16 cellular contexts compared by ENCODE assay signal in genomic region chr3:126373682-126374601, GRCh38. TPM values are rescaled to one million over a fixed set of nuclear protein-coding genes. Genes with fewer than 3 reads are reported as not detected.
A peak's percentile ranks its signal among the peaks of the same experiment; 100 is the strongest.
DNase-seq lines count a peak whose midpoint lies in the region; ATAC-seq, FAIRE-seq and TF ChIP-seq lines count a peak whose summit lies in the region.
"Had no signal": no experiment of that assay in that cellular context is flagged by ENCODE, and none has a peak within 500 bp of the region (broad histone marks: within the 10 kb centered on the region; RNA-seq: fewer than 3 reads in every experiment).

No MANE protein-coding gene starts in this region.

- no peak overlapping the region for H2AFZ ChIP-seq in IMR-90 (replicated peaks; ENCODE audit: low read length, poor library complexity)

- H3K23ac ChIP-seq in IMR-90 (ENCODE audit: low read depth, low read length), result no peak overlapping the region

- H3K27ac Mint-ChIP-seq in chondrocyte (ENCODE audit: unreplicated experiment), result no peak overlapping the region
- H3K27ac Mint-ChIP-seq: activated CD4-positive, alpha-beta T cell treated with anti-CD3 and anti-CD28 coated beads, Interleukin-2, amount 10 ng/mL, durations not matched to agents 7 days and 5 days; CD8-positive, alpha-beta T cell; stimulated activated naive CD8-positive, alpha-beta T cell treated with anti-CD3 and anti-CD28 coated beads, Interleukin-15, Interleukin-2, amounts not matched to agents 100 ng/mL and 50 ng/mL, for 24 hours had no signal

- no peaks in the 10 kb centered on the region for H3K4me1 ChIP-seq in IMR-90 (ENCODE audit: control insufficient read depth, insufficient read depth, low read length)
- H3K4me1 ChIP-seq in kidney (ENCODE audit: control insufficient read depth in 1 of 2, insufficient read depth in 1 of 2, low read depth in 1 of 2, low read length in 2 of 2), result peaks cover 9 to 14% of the 10 kb centered on the region in 2 donors
- no peaks in the 10 kb centered on the region for H3K4me1 ChIP-seq in spleen

- H2AK9ac ChIP-seq in IMR-90 (replicated peaks; ENCODE audit: low read depth, low read length, poor library complexity), result no peak overlapping the region

- dilution Hi-C loops in IMR-90 (cut with HindIII; ENCODE audit: low sequenced_read_pairs, unreplicated experiment), result no loop called here

- no peak overlapping the region for H2BK5ac ChIP-seq in IMR-90 (ENCODE audit: low read depth, low read length, poor library complexity, severe bottlenecking)

- H3K9me3 Mint-ChIP-seq in chondrocyte (ENCODE audit: low read depth), result no peaks in the 10 kb centered on the region
- H3K9me3 Mint-ChIP-seq: activated CD4-positive, alpha-beta T cell treated with anti-CD3 and anti-CD28 coated beads, Interleukin-2, amount 10 ng/mL, durations not matched to agents 7 days and 5 days; CD8-positive, alpha-beta T cell; stimulated activated naive CD8-positive, alpha-beta T cell treated with anti-CD3 and anti-CD28 coated beads, Interleukin-15, Interleukin-2, amounts not matched to agents 100 ng/mL and 50 ng/mL, for 24 hours had no signal

- H3K4me3 ChIP-seq in IMR-90 (ENCODE audit: insufficient read depth, low read depth, low read length) (no peak overlapping the region), kidney (ENCODE audit: low read length in 2 of 2) (no peak overlapping the region), spleen (no peak overlapping the region)
- H3K4me3 ChIP-seq: gastroesophageal sphincter had no signal

- H3K4me3 Mint-ChIP-seq in chondrocyte (ENCODE audit: unreplicated experiment), result no peak overlapping the region
- H3K4me3 Mint-ChIP-seq: activated CD4-positive, alpha-beta T cell treated with anti-CD3 and anti-CD28 coated beads, Interleukin-2, amount 10 ng/mL, durations not matched to agents 7 days and 5 days; CD8-positive, alpha-beta T cell; stimulated activated naive CD8-positive, alpha-beta T cell treated with anti-CD3 and anti-CD28 coated beads, Interleukin-15, Interleukin-2, amounts not matched to agents 100 ng/mL and 50 ng/mL, for 24 hours had no signal

- H2AK5ac ChIP-seq in IMR-90 (ENCODE audit: low read depth, low read length), result no peak overlapping the region

- H3K9ac ChIP-seq in IMR-90 (ENCODE audit: low read depth, low read length) (no peak overlapping the region), kidney (ENCODE audit: low read length in 2 of 2) (no peak overlapping the region)

- intact Hi-C loops in IMR-90 (cut with micrococcal nuclease) (no loop called here), kidney (cut with DNase I) (loop anchor here (10.0 kb wide), 1 partner anchor 249 kb away; no protein-coding TSS in a partner anchor), spleen (cut with DNase I; ENCODE audit: low total_unique reads) (no loop called here)

- H4K5ac ChIP-seq in IMR-90 (ENCODE audit: low read depth, low read length), result no peak overlapping the region

- H2BK20ac ChIP-seq in IMR-90 (ENCODE audit: low read depth, low read length), result no peak overlapping the region

- no peak overlapping the region for H4K8ac ChIP-seq in IMR-90 (ENCODE audit: low read depth in 2 of 2, low read length in 2 of 2)

- no peaks in the 10 kb centered on the region for H3K79me1 ChIP-seq in IMR-90 (ENCODE audit: low read depth in 1 of 2, low read length in 2 of 2)

- no TSS peak for BruUV-seq in IMR-90 (replicated peaks; lab: Mats Ljungman, UMichigan)

- H3K27ac ChIP-seq in IMR-90 (ENCODE audit: insufficient read depth, low read length) (no peak overlapping the region), kidney (ENCODE audit: low read depth in 2 of 2, low read length in 2 of 2) (no peak overlapping the region), spleen (no peak overlapping the region)

- H3K36me3 ChIP-seq in IMR-90 (ENCODE audit: control insufficient read depth, insufficient read depth, low read length) (no peaks in the 10 kb centered on the region), kidney (ENCODE audit: control insufficient read depth in 1 of 2, insufficient read depth in 2 of 2, low read length in 2 of 2) (no peaks in the 10 kb centered on the region), spleen (no peaks in the 10 kb centered on the region)
- H3K36me3 ChIP-seq: gastroesophageal sphincter had no signal

- no peak overlapping the region for H3K56ac ChIP-seq in IMR-90 (ENCODE audit: extremely low read depth, insufficient read depth, low read length)

- peak; percentile 44 for ATAC-seq in IMR-90 (ENCODE audit: low read depth)
- ATAC-seq in GM19452 (IDR thresholded peaks at IDR 0.05; ENCODE audit: unreplicated experiment), result no peak
- no peak for ATAC-seq in HG03469 (IDR thresholded peaks at IDR 0.05; ENCODE audit: unreplicated experiment)
- ATAC-seq: CD8-positive, alpha-beta T cell had no signal

- no peak overlapping the region for H2BK120ac ChIP-seq in IMR-90 (ENCODE audit: low read depth, low read length)

- no peak overlapping the region for H4K91ac ChIP-seq in IMR-90 (ENCODE audit: insufficient read depth, low read depth, low read length)

- no peak for FAIRE-seq in kidney (lab: Jason Lieb, UNC)

- peaks cover 3% of the 10 kb centered on the region for H3K27me3 Mint-ChIP-seq in chondrocyte (ENCODE audit: low read depth)
- H3K27me3 Mint-ChIP-seq: activated CD4-positive, alpha-beta T cell treated with anti-CD3 and anti-CD28 coated beads, Interleukin-2, amount 10 ng/mL, durations not matched to agents 7 days and 5 days; stimulated activated naive CD8-positive, alpha-beta T cell treated with anti-CD3 and anti-CD28 coated beads, Interleukin-15, Interleukin-2, amounts not matched to agents 100 ng/mL and 50 ng/mL, for 24 hours had no signal

- no peak overlapping the region for H3K4me2 ChIP-seq in IMR-90 (ENCODE audit: low read depth, low read length)

- no peak for TF ChIP-seq RAD21 in IMR-90 (IDR thresholded peaks at IDR 0.05; ENCODE audit: low read length)

- DNase-seq in IMR-90, result peak; percentile 43
- peak; percentile 70 for DNase-seq in chondrocyte (ENCODE audit: low spot score)
- DNase-seq in kidney, result peak; percentile 53
- DNase-seq in spleen, result peak; percentile 58
- DNase-seq in NCI-H1105 (lab: John Stamatoyannopoulos, UW), result no peak
- DNase-seq in HuH-7.5 (ENCODE audit: low spot score), result no peak
- DNase-seq: activated CD4-positive, alpha-beta T cell treated with anti-CD3 and anti-CD28 coated beads, Interleukin-2, amount 10 ng/mL, durations not matched to agents 7 days and 5 days; activated gamma-delta T cell treated with Interleukin-2 at 50 U/mL for 16 hours; CD8-positive, alpha-beta T cell; stimulated activated CD4-positive, alpha-beta T cell treated with anti-CD3 and anti-CD28 coated beads, Interleukin-4, amount 100 ng/mL, for 1 hour had no signal

- CTCF ChIA-PET in IMR-90 (lab: Yijun Ruan, JAX), result no interaction called here

- peaks cover 5% of the 10 kb centered on the region for H3K4me1 Mint-ChIP-seq in chondrocyte (ENCODE audit: low read depth)
- H3K4me1 Mint-ChIP-seq: activated CD4-positive, alpha-beta T cell treated with anti-CD3 and anti-CD28 coated beads, Interleukin-2, amount 10 ng/mL, durations not matched to agents 7 days and 5 days had no signal

- no peak overlapping the region for H3K18ac ChIP-seq in IMR-90 (ENCODE audit: low read depth, low read length)

- in situ Hi-C loops in IMR-90 (cut with MboI; ENCODE audit: low sequenced_read_pairs), result loop anchor here (10.0 kb wide), 2 partner anchors 119 to 259 kb away; no protein-coding TSS in a partner anchor

- TF ChIP-seq POLR2A in IMR-90 (IDR thresholded peaks at IDR 0.05; ENCODE audit: low read depth, low read length) (no peak), spleen (IDR thresholded peaks at IDR 0.05) (no peak)

- WGBS in IMR-90 (ENCODE audit: extremely low coverage in 2 of 2, insufficient read length in 1 of 2), 2 experiments, result 48% methylated on average over 12 of the region's 21 CpGs; no CpG with 5 or more reads in 1 of the 2 experiments
- 76 to 88% (median 81%) methylated on average over 20 to 21 of the region's 21 CpGs for WGBS in spleen, 5 donors

- peaks cover 2% of the 10 kb centered on the region for H3K9me3 ChIP-seq in IMR-90 (ENCODE audit: control insufficient read depth, insufficient read depth, low read length)
- H3K9me3 ChIP-seq in kidney (ENCODE audit: control insufficient read depth in 1 of 2, low read length in 2 of 2), result no peaks in the 10 kb centered on the region
- no peaks in the 10 kb centered on the region for H3K9me3 ChIP-seq in spleen
- H3K9me3 ChIP-seq: gastroesophageal sphincter had no signal

- no peak overlapping the region for H3K4ac ChIP-seq in IMR-90 (ENCODE audit: low read depth, low read length)

- TF ChIP-seq CTCF in IMR-90 (conservative IDR thresholded peaks at IDR 0.05; ENCODE audit: low read depth, low read length) (no peak), chondrocyte (IDR thresholded peaks at IDR 0.05) (no peak), kidney (IDR thresholded peaks at IDR 0.05; ENCODE audit: borderline replicate concordance, extremely low read depth, insufficient read depth) (no peak), spleen (IDR thresholded peaks at IDR 0.05 in 8 of 11, conservative IDR thresholded peaks at IDR 0.05 in 3 of 11) (no peak)

- POLR2A ChIA-PET in IMR-90 (lab: Charles Lee; ENCODE audit: unreplicated experiment), result no interaction called here

- peaks cover 27% of the 10 kb centered on the region for H3K27me3 ChIP-seq in IMR-90 (ENCODE audit: control insufficient read depth, insufficient read depth, low read length)
- no peaks in the 10 kb centered on the region for H3K27me3 ChIP-seq in spleen (replicated peaks in 1 of 7)
- H3K27me3 ChIP-seq: gastroesophageal sphincter had no signal

- H3K36me3 Mint-ChIP-seq in chondrocyte (ENCODE audit: low read depth), result no peaks in the 10 kb centered on the region
- H3K36me3 Mint-ChIP-seq: CD8-positive, alpha-beta T cell had no signal

- H4K20me1 ChIP-seq in IMR-90 (ENCODE audit: insufficient read depth, low read length), result no peaks in the 10 kb centered on the region; the same call in 1 of the 2 replicates

- H3K9me1 ChIP-seq in IMR-90 (ENCODE audit: insufficient read depth, low read length), result no peaks in the 10 kb centered on the region

- no peak overlapping the region for H2BK15ac ChIP-seq in IMR-90 (ENCODE audit: low read depth, low read length)

- H3K14ac ChIP-seq in IMR-90 (replicated peaks; ENCODE audit: low read depth, low read length), result no peak overlapping the region

RNA-seq across cellular contexts. Expression of gene KLF15, which starts 16.7 kb away (rescaled TPM):
- under 0.01 and 0.18 TPM in 2 replicates for total RNA-seq in IMR-90 (2012; rRNA removed)
- polyA plus RNA-seq in IMR-90 (2012; rRNA removed), result 0.14 and 0.24 TPM in 2 replicates
- 0.02 and 0.22 TPM in 2 replicates for polyA plus RNA-seq in IMR-90 (2012; cell fraction: cytosol; rRNA removed)
- 0.22 and 0.57 TPM in 2 replicates for polyA plus RNA-seq in IMR-90 (2012; cell fraction: nucleus; rRNA removed; ENCODE audit: low replicate concordance)
- total RNA-seq in chondrocyte, result 0.41 to 1.8 TPM (median 1.3 TPM) in 3 replicates
- total RNA-seq in kidney, result 22.9 TPM
- 30.0 TPM for polyA plus RNA-seq in kidney (ENCODE audit: insufficient read depth, low read depth, low replicate concordance)
- total RNA-seq in spleen, result 1 to 10 TPM in 6 of 7 donors, under 1 TPM in 1; 0.57 to 9.5 (median 4.8) TPM
- polyA plus RNA-seq in spleen, result 1 to 10 TPM in 2 of 3 donors, under 1 TPM in 1; 0.63 to 3.1 (median 2.4) TPM
- total RNA-seq: activated CD4-positive, alpha-beta T cell treated with anti-CD3 and anti-CD28 coated beads, Interleukin-2, amount 10 ng/mL, durations not matched to agents 7 days and 5 days had no signal

RNA-seq across cellular contexts. Expression of gene CFAP100, which starts 20.8 kb away (rescaled TPM):
- not detected in 2 replicates for total RNA-seq in IMR-90 (2012; rRNA removed)
- not detected in 2 replicates for polyA plus RNA-seq in IMR-90 (2012; rRNA removed)
- not detected in 2 replicates for polyA plus RNA-seq in IMR-90 (2012; cell fraction: cytosol; rRNA removed)
- not detected in 2 replicates for polyA plus RNA-seq in IMR-90 (2012; cell fraction: nucleus; rRNA removed; ENCODE audit: low replicate concordance)
- not detected in 3 replicates for total RNA-seq in chondrocyte
- not detected for total RNA-seq in kidney
- 0.60 TPM for polyA plus RNA-seq in kidney (ENCODE audit: insufficient read depth, low read depth, low replicate concordance)
- total RNA-seq in spleen, result not detected
- not detected for polyA plus RNA-seq in spleen
- total RNA-seq: activated CD4-positive, alpha-beta T cell treated with anti-CD3 and anti-CD28 coated beads, Interleukin-2, amount 10 ng/mL, durations not matched to agents 7 days and 5 days; CD8-positive, alpha-beta T cell; gastroesophageal sphincter; lower leg skin; osteocyte had no signal

Comparison
In these comparisons a context has a peak if more than half of its experiments do, and no peak if none do; other contexts are left out.
1. DNase-seq: peak in IMR-90 (single experiment), chondrocyte (single experiment), kidney (single experiment) and spleen (single experiment); none in NCI-H1105 (single experiment) and HuH-7.5 (single experiment).